ENCODE assay signal across 8 cellular contexts in genomic region chr16:86575754-86576557, GRCh38. TPM values are rescaled to one million over a fixed set of nuclear protein-coding genes. Genes with fewer than 3 reads are reported as not detected.
DNase-seq lines count a peak whose midpoint lies in the region; ATAC-seq and TF ChIP-seq lines count a peak whose summit lies in the region.

No MANE protein-coding gene starts in this region.

- no peak overlapping the region for H3K27ac ChIP-seq in naive thymus-derived CD4-positive, alpha-beta T cell (ENCODE audit: low read depth, low read length)

- POLR2A ChIA-PET in naive thymus-derived CD4-positive, alpha-beta T cell (lab: Charles Lee) = no interaction called here

- peaks cover 0 to 2% (median 0%) of the 10 kb centered on the region in 11 donors for H3K9me3 Mint-ChIP-seq in naive thymus-derived CD4-positive, alpha-beta T cell
- no peaks in the 10 kb centered on the region for H3K9me3 Mint-ChIP-seq in type B pancreatic cell

- DNase-seq in NCI-H1105 (lab: John Stamatoyannopoulos, UW) (peak; percentile 77), activated T-cell treated with anti-CD3 and anti-CD28 coated beads for 4 hours (peak; percentile 21), fibroblast of mammary gland (ENCODE audit: low read depth) (peak; percentile 98), type B pancreatic cell (ENCODE audit: extremely low spot score, unreplicated experiment) (peak; percentile 85), NAMALWA (ENCODE audit: low spot score) (no peak), NCI-H187 treated with DMSO at 0.1 percent for 48 hours (lab: John Stamatoyannopoulos, UW) (no peak)
- DNase-seq in naive thymus-derived CD4-positive, alpha-beta T cell = peak in 2 of 9 donors; percentile 41 to 58

- H3K4me1 Mint-ChIP-seq in naive thymus-derived CD4-positive, alpha-beta T cell = peaks cover 0 to 23% (median 5%) of the 10 kb centered on the region in 7 donors
- peaks cover 35% of the 10 kb centered on the region for H3K4me1 Mint-ChIP-seq in type B pancreatic cell (ENCODE audit: unreplicated experiment)

- peak overlapping the region in 2 of 9 donors; percentile 4 to 26 for H3K27ac Mint-ChIP-seq in naive thymus-derived CD4-positive, alpha-beta T cell
- peak overlapping the region; percentile 97 for H3K27ac Mint-ChIP-seq in type B pancreatic cell

- H3K4me3 ChIP-seq in GM08714 (ENCODE audit: low read length) (peak overlapping the region; percentile 42; the same call in 1 of the 2 replicates), fibroblast of mammary gland (ENCODE audit: control insufficient read depth, low read depth, low read length) (peak overlapping the region; percentile 72)
- H3K4me3 ChIP-seq in naive thymus-derived CD4-positive, alpha-beta T cell (ENCODE audit: low read length) = peak overlapping the region; percentile 13

- CTCF ChIA-PET in naive thymus-derived CD4-positive, alpha-beta T cell (lab: Charles Lee) = no interaction called here

- H3K36me3 ChIP-seq in naive thymus-derived CD4-positive, alpha-beta T cell (ENCODE audit: control insufficient read depth in 2 of 3, insufficient read depth in 3 of 3, low read length in 3 of 3) = no peaks in the 10 kb centered on the region

- H3K36me3 Mint-ChIP-seq in naive thymus-derived CD4-positive, alpha-beta T cell = no peaks in the 10 kb centered on the region
- H3K36me3 Mint-ChIP-seq in type B pancreatic cell = peaks cover 15% of the 10 kb centered on the region

- no peaks in the 10 kb centered on the region for H3K9me3 ChIP-seq in naive thymus-derived CD4-positive, alpha-beta T cell (ENCODE audit: control insufficient read depth in 2 of 3, low read length in 3 of 3)

- intact Hi-C loops in naive thymus-derived CD4-positive, alpha-beta T cell (cut with micrococcal nuclease) = loop anchor here in 1 of 2 donors (5.0 kb wide), 1 partner anchor 186 kb away; no protein-coding TSS in a partner anchor

- H3K27me3 ChIP-seq in naive thymus-derived CD4-positive, alpha-beta T cell (ENCODE audit: control insufficient read depth in 2 of 2, insufficient read depth in 2 of 2, low read length in 2 of 2) = peaks cover 4 to 9% of the 10 kb centered on the region in 2 donors

- no peaks in the 10 kb centered on the region for H3K4me1 ChIP-seq in naive thymus-derived CD4-positive, alpha-beta T cell (ENCODE audit: control insufficient read depth in 2 of 2, insufficient read depth in 2 of 2, low read length in 2 of 2)

- H3K4me3 Mint-ChIP-seq in naive thymus-derived CD4-positive, alpha-beta T cell = peak overlapping the region; percentile 47 to 85 (median 75)
- H3K4me3 Mint-ChIP-seq in type B pancreatic cell = peak overlapping the region; percentile 94

- H3K27me3 Mint-ChIP-seq in naive thymus-derived CD4-positive, alpha-beta T cell = peaks cover 66 to 91% (median 71%) of the 10 kb centered on the region in 5 donors
- peaks cover 92% of the 10 kb centered on the region for H3K27me3 Mint-ChIP-seq in type B pancreatic cell

- TF ChIP-seq CTCF in fibroblast of mammary gland (conservative IDR thresholded peaks at IDR 0.05; ENCODE audit: control insufficient read depth, insufficient read depth, low read depth, low read length) (peak; percentile 59), type B pancreatic cell (conservative IDR thresholded peaks at IDR 0.05) (peak; percentile 73)

- ATAC-seq in naive thymus-derived CD4-positive, alpha-beta T cell = peak; percentile 64

RNA-seq across cellular contexts. Expression of gene FOXL1, which starts 2.4 kb away (rescaled TPM):
- total RNA-seq in naive thymus-derived CD4-positive, alpha-beta T cell = not detected
- polyA plus RNA-seq in naive thymus-derived CD4-positive, alpha-beta T cell = not detected
- 1.5 and 2.2 TPM in 2 replicates for total RNA-seq in type B pancreatic cell (ENCODE audit: low replicate concordance)

RNA-seq across cellular contexts. Expression of gene FOXC2, which starts 9.3 kb away (rescaled TPM):
- total RNA-seq in naive thymus-derived CD4-positive, alpha-beta T cell = not detected
- not detected for polyA plus RNA-seq in naive thymus-derived CD4-positive, alpha-beta T cell
- total RNA-seq in type B pancreatic cell (ENCODE audit: low replicate concordance) = 5.5 and 11.3 TPM in 2 replicates

RNA-seq across cellular contexts. Expression of gene MTHFSD, which starts 20.9 kb away (rescaled TPM):
- 10 to 100 TPM; 17.6 to 46.7 (median 29.9) TPM for total RNA-seq in naive thymus-derived CD4-positive, alpha-beta T cell
- polyA plus RNA-seq in naive thymus-derived CD4-positive, alpha-beta T cell = 10 to 100 TPM; 16.7 to 28.1 TPM
- 18.2 and 20.2 TPM in 2 replicates for total RNA-seq in type B pancreatic cell (ENCODE audit: low replicate concordance)

Comparison
In these comparisons a context has a peak if more than half of its experiments do, and no peak if none do; other contexts are left out.
1. H3K4me3 ChIP-seq: peak in every context shown above with its lines; median percentile 72 in fibroblast of mammary gland; 42 in GM08714; 13 in naive thymus-derived CD4-positive, alpha-beta T cell.
2. DNase-seq: peak in NCI-H1105 (single experiment), activated T-cell treated with anti-CD3 and anti-CD28 coated beads for 4 hours (single experiment), fibroblast of mammary gland (single experiment) and type B pancreatic cell (single experiment); none in NAMALWA (single experiment) and NCI-H187 treated with DMSO at 0.1 percent for 48 hours (single experiment).